ENCODE assay signal across 21 cellular contexts in the genomic region with DNA sequence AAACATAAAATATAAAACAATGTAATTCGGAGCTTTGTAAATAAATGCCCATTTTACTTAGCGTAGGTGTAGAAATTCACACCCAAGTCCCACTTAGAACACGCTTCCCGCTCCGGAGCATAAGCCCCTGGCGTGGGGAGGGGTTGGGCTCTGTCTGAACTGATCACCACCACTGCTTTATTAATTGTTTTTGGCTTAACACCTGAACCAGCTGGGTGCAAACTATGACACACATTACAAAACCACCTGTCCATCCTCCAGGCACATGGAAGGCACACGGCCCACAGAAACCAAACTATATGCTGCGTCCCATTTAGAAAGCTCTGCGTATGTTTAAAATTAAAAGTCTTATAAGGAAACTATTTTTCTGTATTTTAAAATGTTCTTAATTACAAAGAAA. TPM values are rescaled to one million over a fixed set of nuclear protein-coding genes. Genes with fewer than 3 reads are reported as not detected.
A peak's percentile ranks its signal among the peaks of the same experiment; 100 is the strongest.
DNase-seq lines count a peak whose midpoint lies in the region; ATAC-seq and TF ChIP-seq lines count a peak whose summit lies in the region.
"Had no signal": no experiment of that assay in that cellular context is flagged by ENCODE, and none has a peak within 500 bp of the region (broad histone marks: within the 10 kb centered on the region; RNA-seq: fewer than 3 reads in every experiment).

No MANE protein-coding gene starts in this region.

- H3K9me3 Mint-ChIP-seq in activated T-cell treated with anti-CD3 and anti-CD28 coated beads, Interleukin-2, amount 50 U/mL, for 24 hours = no peaks in the 10 kb centered on the region
- H3K9me3 Mint-ChIP-seq in activated T-cell treated with anti-CD3 and anti-CD28 coated beads, Interleukin-2, amount 50 U/mL, for 4 hours = no peaks in the 10 kb centered on the region
- no peaks in the 10 kb centered on the region for H3K9me3 Mint-ChIP-seq in CD4-positive, alpha-beta T cell
- no peaks in the 10 kb centered on the region for H3K9me3 Mint-ChIP-seq in chondrocyte (ENCODE audit: low read depth)

- no peak for ATAC-seq in activated T-cell treated with anti-CD3 and anti-CD28 coated beads, Interleukin-2, amount 50 U/mL, for 4 hours
- no peak for ATAC-seq in CD4-positive, alpha-beta T cell (ENCODE audit: poor library complexity)
- ATAC-seq in omental fat pad (ENCODE audit: low FRiP score) = no peak
- ATAC-seq: HepG2, right lobe of liver had no signal

- H3K4me1 Mint-ChIP-seq in activated T-cell treated with anti-CD3 and anti-CD28 coated beads, Interleukin-2, amount 50 U/mL, for 24 hours (ENCODE audit: low read depth) = peaks cover 73% of the 10 kb centered on the region
- H3K4me1 Mint-ChIP-seq in activated T-cell treated with anti-CD3 and anti-CD28 coated beads, Interleukin-2, amount 50 U/mL, for 4 hours (ENCODE audit: low read depth) = peaks cover 76% of the 10 kb centered on the region
- H3K4me1 Mint-ChIP-seq in CD4-positive, alpha-beta T cell (ENCODE audit: low read depth) = peaks cover 72% of the 10 kb centered on the region
- H3K4me1 Mint-ChIP-seq in chondrocyte (ENCODE audit: low read depth) = peaks cover 66% of the 10 kb centered on the region

- intact Hi-C loops in CD4-positive, alpha-beta T cell (cut with DNase I, micrococcal nuclease) = no loop called here

- no peaks in the 10 kb centered on the region for H3K27me3 ChIP-seq in CD4-positive, alpha-beta T cell (ENCODE audit: control insufficient read depth, insufficient read depth, low read length)
- H3K27me3 ChIP-seq: breast epithelium, right lobe of liver had no signal

- peaks cover 30% of the 10 kb centered on the region for H3K36me3 Mint-ChIP-seq in activated T-cell treated with anti-CD3 and anti-CD28 coated beads, Interleukin-2, amount 50 U/mL, for 24 hours (ENCODE audit: low read depth)
- peaks cover 8% of the 10 kb centered on the region for H3K36me3 Mint-ChIP-seq in activated T-cell treated with anti-CD3 and anti-CD28 coated beads, Interleukin-2, amount 50 U/mL, for 4 hours (ENCODE audit: insufficient read depth)
- peaks cover 68% of the 10 kb centered on the region for H3K36me3 Mint-ChIP-seq in CD4-positive, alpha-beta T cell (ENCODE audit: low read depth)
- H3K36me3 Mint-ChIP-seq in chondrocyte (ENCODE audit: low read depth) = peaks cover 2% of the 10 kb centered on the region

- H3K27ac Mint-ChIP-seq in activated T-cell treated with anti-CD3 and anti-CD28 coated beads, Interleukin-2, amount 50 U/mL, for 24 hours = peak overlapping the region; percentile 79
- peak overlapping the region; percentile 98 for H3K27ac Mint-ChIP-seq in CD4-positive, alpha-beta T cell
- H3K27ac Mint-ChIP-seq in chondrocyte (ENCODE audit: unreplicated experiment) = no peak overlapping the region

- POLR2A ChIA-PET in CD4-positive, alpha-beta T cell (lab: Charles Lee) = no interaction called here

- TF ChIP-seq CTCF in CD4-positive, alpha-beta T cell (IDR thresholded peaks at IDR 0.05) = no peak
- TF ChIP-seq CTCF in chondrocyte (IDR thresholded peaks at IDR 0.05) (no peak), omental fat pad (IDR thresholded peaks at IDR 0.05) (no peak)

- no peak overlapping the region for H3K27ac ChIP-seq in CD4-positive, alpha-beta T cell (ENCODE audit: low read depth, low read length)
- H3K27ac ChIP-seq: C4-2B, right lobe of liver had no signal

- H3K4me3 Mint-ChIP-seq in activated T-cell treated with anti-CD3 and anti-CD28 coated beads, Interleukin-2, amount 50 U/mL, for 24 hours = no peak overlapping the region
- H3K4me3 Mint-ChIP-seq in activated T-cell treated with anti-CD3 and anti-CD28 coated beads, Interleukin-2, amount 50 U/mL, for 4 hours = no peak overlapping the region
- H3K4me3 Mint-ChIP-seq in CD4-positive, alpha-beta T cell = peak overlapping the region; percentile 58
- no peak overlapping the region for H3K4me3 Mint-ChIP-seq in chondrocyte (ENCODE audit: unreplicated experiment)

- no peaks in the 10 kb centered on the region for H3K9me3 ChIP-seq in CD4-positive, alpha-beta T cell (ENCODE audit: control insufficient read depth, low read length)
- H3K9me3 ChIP-seq: breast epithelium, right lobe of liver had no signal

- H3K27me3 Mint-ChIP-seq in activated T-cell treated with anti-CD3 and anti-CD28 coated beads, Interleukin-2, amount 50 U/mL, for 24 hours = no peaks in the 10 kb centered on the region
- H3K27me3 Mint-ChIP-seq in activated T-cell treated with anti-CD3 and anti-CD28 coated beads, Interleukin-2, amount 50 U/mL, for 4 hours (ENCODE audit: low read depth) = no peaks in the 10 kb centered on the region
- H3K27me3 Mint-ChIP-seq in CD4-positive, alpha-beta T cell = no peaks in the 10 kb centered on the region
- no peaks in the 10 kb centered on the region for H3K27me3 Mint-ChIP-seq in chondrocyte (ENCODE audit: low read depth)

- CTCF ChIA-PET in CD4-positive, alpha-beta T cell (lab: Charles Lee) = no interaction called here

- DNase-seq in activated T-cell treated with anti-CD3 and anti-CD28 coated beads, Interleukin-2, amount 50 U/mL, for 24 hours = peak; percentile 18
- DNase-seq in activated T-cell treated with anti-CD3 and anti-CD28 coated beads, Interleukin-2, amount 50 U/mL, for 4 hours = no peak
- DNase-seq in CD4-positive, alpha-beta T cell = peak in 1 of 10 experiments; percentile 19
- DNase-seq in chondrocyte (ENCODE audit: low spot score) = peak; percentile 9
- DNase-seq in omental fat pad (ENCODE audit: low spot score) = peak; percentile 11
- DNase-seq in germinal center (ENCODE audit: low spot score) = no peak
- DNase-seq in SKM-1 (lab: John Stamatoyannopoulos, UW; ENCODE audit: unreplicated experiment) = no peak
- no peak for DNase-seq in activated CD4-positive, CD25-positive, alpha-beta regulatory T cell treated with anti-CD3 and anti-CD28 coated beads, Interleukin-2, amount 50 U/mL, for 72 hours
- DNase-seq: cortex of kidney, DMS153, glutamatergic neuron, GOT3, kidney glomerular epithelial cell, NCI-H1105 treated with DMSO at 0.1 percent for 48 hours, NCI-H2107, NCI-H524, substantia nigra had no signal

RNA-seq across cellular contexts. Expression of gene RASA3, which starts 25.9 kb away (rescaled TPM):
- 10 to 100 TPM; 23.7 to 28.7 (median 26.6) TPM for total RNA-seq in activated T-cell treated with anti-CD3 and anti-CD28 coated beads, Interleukin-2, amount 50 U/mL, for 4 hours
- 100 to 1,000 TPM; 181 to 184 TPM for total RNA-seq in CD4-positive, alpha-beta T cell
- total RNA-seq in chondrocyte = 29.9 to 40.0 TPM (median 31.2 TPM) in 3 replicates
- total RNA-seq in omental fat pad = 10 to 100 TPM; 28.1 to 73.4 (median 56.8) TPM
- total RNA-seq: HepG2 had no signal

Comparison
In these comparisons a context has a peak if more than half of its experiments do, and no peak if none do; other contexts are left out.
1. DNase-seq: peak in activated T-cell treated with anti-CD3 and anti-CD28 coated beads, Interleukin-2, amount 50 U/mL, for 24 hours (single experiment), chondrocyte (single experiment) and omental fat pad (single experiment); none in activated T-cell treated with anti-CD3 and anti-CD28 coated beads, Interleukin-2, amount 50 U/mL, for 4 hours (single experiment), germinal center (single experiment), SKM-1 (single experiment) and activated CD4-positive, CD25-positive, alpha-beta regulatory T cell treated with anti-CD3 and anti-CD28 coated beads, Interleukin-2, amount 50 U/mL, for 72 hours (single experiment).